8 cellular contexts compared by ENCODE assay signal in genomic region chrX:134782796-134783195, GRCh38. TPM values are rescaled to one million over a fixed set of nuclear protein-coding genes. Genes with fewer than 3 reads are reported as not detected.
DNase-seq lines count a peak whose midpoint lies in the region; ATAC-seq and TF ChIP-seq lines count a peak whose summit lies in the region.

No MANE protein-coding gene starts in this region.

- TF ChIP-seq CTCF in PC-3 (conservative IDR thresholded peaks at IDR 0.05; ENCODE audit: low read depth, low read length) (peak; percentile 64), fibroblast of pulmonary artery (IDR thresholded peaks at IDR 0.05; ENCODE audit: low read length, missing control alignments) (peak; percentile 50)

- no peaks in the 10 kb centered on the region for H3K9me2 ChIP-seq in PC-3 (replicated peaks; ENCODE audit: low read length)

- no peaks in the 10 kb centered on the region for H3K27me3 Mint-ChIP-seq in activated T-cell treated with anti-CD3 and anti-CD28 coated beads, Interleukin-2, amount 50 U/mL, for 4 hours (ENCODE audit: low read depth)

- intact Hi-C loops in PC-3 (cut with micrococcal nuclease): loop anchor here (2.0 to 5.0 kb wide), 3 partner anchors 125 to 298 kb away; no protein-coding TSS in a partner anchor

- H3K27me3 ChIP-seq in PC-3 (ENCODE audit: low read length): no peaks in the 10 kb centered on the region

- POLR2A ChIA-PET in PC-3 (lab: Charles Lee; ENCODE audit: unreplicated experiment): interaction anchor here (0.7 kb wide), 1 partner anchor 265 kb away, joined by 6 read pairs; no protein-coding TSS in a partner anchor

- BruUV-seq in PC-3 (replicated peaks; lab: Mats Ljungman, UMichigan): no TSS peak

- no peaks in the 10 kb centered on the region for H3K4me1 ChIP-seq in PC-3 (ENCODE audit: insufficient read depth, low read length)

- H3K36me3 ChIP-seq in PC-3 (ENCODE audit: low read depth, low read length): peaks cover 18% of the 10 kb centered on the region

- H3K4me2 ChIP-seq in PC-3 (ENCODE audit: low read length): no peak overlapping the region

- DNase-seq in NCI-H510A treated with DMSO at 0.1 percent for 48 hours (lab: John Stamatoyannopoulos, UW) (peak; percentile 10), NCI-H510A (lab: John Stamatoyannopoulos, UW) (no peak), PC-3 (peak; percentile 72), fibroblast of pulmonary artery (ENCODE audit: low read depth) (peak; percentile 67), superior temporal gyrus (ENCODE audit: extremely low spot score) (peak; percentile 71), HK-2 (ENCODE audit: unreplicated experiment) (no peak)
- no peak for DNase-seq in activated naive CD4-positive, alpha-beta T cell treated with anti-CD3 and anti-CD28 coated beads, Interleukin-2, amount 50 U/mL, for 16 hours
- DNase-seq in activated T-cell treated with anti-CD3 and anti-CD28 coated beads, Interleukin-2, amount 50 U/mL, for 4 hours: no peak

- H3K4me3 ChIP-seq in PC-3 (ENCODE audit: low read length) (no peak overlapping the region), fibroblast of pulmonary artery (replicated peaks; ENCODE audit: low read depth, low read length) (no peak overlapping the region)

- no peaks in the 10 kb centered on the region for H3K9me3 Mint-ChIP-seq in activated T-cell treated with anti-CD3 and anti-CD28 coated beads, Interleukin-2, amount 50 U/mL, for 4 hours

- no peaks in the 10 kb centered on the region for H3K4me1 Mint-ChIP-seq in activated T-cell treated with anti-CD3 and anti-CD28 coated beads, Interleukin-2, amount 50 U/mL, for 4 hours (ENCODE audit: low read depth)

- H3K36me3 Mint-ChIP-seq in activated T-cell treated with anti-CD3 and anti-CD28 coated beads, Interleukin-2, amount 50 U/mL, for 4 hours (ENCODE audit: insufficient read depth): peaks cover 6% of the 10 kb centered on the region

- no peaks in the 10 kb centered on the region for H4K20me1 ChIP-seq in PC-3 (ENCODE audit: low read length)

- H3K4me3 Mint-ChIP-seq in activated T-cell treated with anti-CD3 and anti-CD28 coated beads, Interleukin-2, amount 50 U/mL, for 4 hours: no peak overlapping the region

- H3K9ac ChIP-seq in PC-3 (ENCODE audit: low read length): no peak overlapping the region

- CTCF ChIA-PET in PC-3 (lab: Charles Lee): interaction anchor here (0.9 to 1.1 kb wide), 5 partner anchors 10 to 403 kb away, joined by 3 to 9 read pairs (median 5); no protein-coding TSS in a partner anchor

- no peaks in the 10 kb centered on the region for H3K9me3 ChIP-seq in PC-3 (ENCODE audit: low read length)

- H3K27ac ChIP-seq in PC-3 (ENCODE audit: low read length): no peak overlapping the region

- ATAC-seq in PC-3: no peak
- no peak for ATAC-seq in activated T-cell treated with anti-CD3 and anti-CD28 coated beads, Interleukin-2, amount 50 U/mL, for 4 hours

- no peaks in the 10 kb centered on the region for H3F3A ChIP-seq in PC-3 (ENCODE audit: low read length, unreplicated experiment)

- H2AFZ ChIP-seq in PC-3 (ENCODE audit: low read length): no peak overlapping the region

- H3K79me2 ChIP-seq in PC-3 (ENCODE audit: low read length): no peaks in the 10 kb centered on the region

RNA-seq across cellular contexts. Expression of gene PABIR2, which starts 14.2 kb away (rescaled TPM):
- 12.0 and 13.9 TPM in 2 replicates for total RNA-seq in PC-3 (2014; rRNA removed)
- 10 to 100 TPM; 21.4 to 24.8 (median 24.3) TPM for total RNA-seq in activated T-cell treated with anti-CD3 and anti-CD28 coated beads, Interleukin-2, amount 50 U/mL, for 4 hours

Comparison
In these comparisons a context has a peak if more than half of its experiments do, and no peak if none do; other contexts are left out.
1. DNase-seq: peak in NCI-H510A treated with DMSO at 0.1 percent for 48 hours (single experiment), PC-3 (single experiment), fibroblast of pulmonary artery (single experiment) and superior temporal gyrus (single experiment); none in NCI-H510A (single experiment), HK-2 (single experiment), activated naive CD4-positive, alpha-beta T cell treated with anti-CD3 and anti-CD28 coated beads, Interleukin-2, amount 50 U/mL, for 16 hours (single experiment) and activated T-cell treated with anti-CD3 and anti-CD28 coated beads, Interleukin-2, amount 50 U/mL, for 4 hours (single experiment).